ENCODE assay signal across 8 cellular contexts in genomic region chr18:41955688-41956087, GRCh38. TPM values are rescaled to one million over a fixed set of nuclear protein-coding genes. Genes with fewer than 3 reads are reported as not detected.
DNase-seq lines count a peak whose midpoint lies in the region; ATAC-seq and TF ChIP-seq lines count a peak whose summit lies in the region.

No MANE protein-coding gene starts in this region.

- TF ChIP-seq CTCF in C4-2B (conservative IDR thresholded peaks at IDR 0.05) (no peak), chondrocyte (IDR thresholded peaks at IDR 0.05) (no peak)

- H3K27ac Mint-ChIP-seq in chondrocyte (ENCODE audit: unreplicated experiment) (peak overlapping the region; percentile 99), naive B cell (peak overlapping the region; percentile 58 to 100 (median 98))

- DNase-seq in Kasumi-1 (lab: John Stamatoyannopoulos, UW) (peak; percentile 19 to 26), chondrocyte (ENCODE audit: low spot score) (no peak), naive B cell (no peak), LoVo (ENCODE audit: low spot score) (no peak), GM03348 (ENCODE audit: low spot score) (no peak), NCI-H748 (lab: John Stamatoyannopoulos, UW; ENCODE audit: unreplicated experiment) (no peak)

- no peak for TF ChIP-seq POLR2A in GM18505 (IDR thresholded peaks at IDR 0.05; ENCODE audit: borderline replicate concordance, extremely low read depth, insufficient read depth, insufficient read length)

- H3K4me3 Mint-ChIP-seq in chondrocyte (ENCODE audit: unreplicated experiment) = peak overlapping the region; percentile 97
- peak overlapping the region; percentile 97 to 100 (median 100) for H3K4me3 Mint-ChIP-seq in naive B cell

- H3K36me3 Mint-ChIP-seq in chondrocyte (ENCODE audit: low read depth) (peaks cover 6% of the 10 kb centered on the region), naive B cell (peaks cover 7 to 19% of the 10 kb centered on the region in 2 donors)

- H3K27ac ChIP-seq in C4-2B = peak overlapping the region; percentile 57

- H3K9me3 Mint-ChIP-seq in chondrocyte (ENCODE audit: low read depth) (no peaks in the 10 kb centered on the region), naive B cell (no peaks in the 10 kb centered on the region)

- H3K4me1 Mint-ChIP-seq in chondrocyte (ENCODE audit: low read depth) (peaks cover 29% of the 10 kb centered on the region), naive B cell (peaks cover 32 to 43% (median 33%) of the 10 kb centered on the region in 3 donors)

- H3K27me3 Mint-ChIP-seq in chondrocyte (ENCODE audit: low read depth) (no peaks in the 10 kb centered on the region), naive B cell (peaks cover 3 to 10% (median 9%) of the 10 kb centered on the region in 3 donors)

- ATAC-seq in naive B cell (ENCODE audit: low read depth in 2 of 2) (no peak), GM18505 (IDR thresholded peaks at IDR 0.05; ENCODE audit: unreplicated experiment) (no peak)

RNA-seq across cellular contexts. Expression of gene PIK3C3, which starts 0.7 kb away (rescaled TPM):
- total RNA-seq in chondrocyte = 42.5 to 59.1 TPM (median 53.0 TPM) in 3 replicates
- 10 to 100 TPM; 22.5 to 39.0 (median 34.2) TPM for polyA plus RNA-seq in naive B cell (ENCODE audit: low read depth in 6 of 6)

Comparison
In these comparisons a context has a peak if more than half of its experiments do, and no peak if none do; other contexts are left out.
1. DNase-seq: peak in Kasumi-1 (2 of 2); none in chondrocyte (single experiment), naive B cell (single experiment), LoVo (single experiment), GM03348 (single experiment) and NCI-H748 (single experiment).